ENCODE assay signal across 23 cellular contexts in genomic region chr12:1540690-1541089, GRCh38. TPM values are rescaled to one million over a fixed set of nuclear protein-coding genes. Genes with fewer than 3 reads are reported as not detected.
A peak's percentile ranks its signal among the peaks of the same experiment; 100 is the strongest.
DNase-seq lines count a peak whose midpoint lies in the region; ATAC-seq, FAIRE-seq and TF ChIP-seq lines count a peak whose summit lies in the region.
"Had no signal": no experiment of that assay in that cellular context is flagged by ENCODE, and none has a peak within 500 bp of the region (broad histone marks: within the 10 kb centered on the region; RNA-seq: fewer than 3 reads in every experiment).

No MANE protein-coding gene starts in this region.

- no peak overlapping the region for H3K27ac Mint-ChIP-seq in Calu3 (ENCODE audit: unreplicated experiment)
- H3K27ac Mint-ChIP-seq in activated naive CD4-positive, alpha-beta T cell treated with anti-CD3 and anti-CD28 coated beads, Interleukin-2, amount 10 ng/mL, durations not matched to agents 7 days and 5 days, result no peak overlapping the region
- no peak overlapping the region for H3K27ac Mint-ChIP-seq in activated CD8-positive, alpha-beta memory T cell treated with anti-CD3 and anti-CD28 coated beads, Interleukin-2, amount 10 ng/mL, durations not matched to agents 7 days and 5 days
- H3K27ac Mint-ChIP-seq: activated CD4-positive, alpha-beta T cell treated with anti-CD3 and anti-CD28 coated beads, Interleukin-2, amount 10 ng/mL, durations not matched to agents 7 days and 5 days; memory B cell; naive B cell; T-helper 17 cell had no signal

- WGBS in IMR-90 (ENCODE audit: extremely low coverage in 2 of 2, insufficient read length in 1 of 2), 2 experiments, result 100% methylated on average over 1 of the region's 6 CpGs; no CpG with 5 or more reads in 1 of the 2 experiments

- 0 out of 2 replicates have a peak overlapping the region, but pooled peaks have one; percentile 3 for H3K23ac ChIP-seq in IMR-90 (ENCODE audit: low read depth, low read length)

- no peak overlapping the region for H3K4me3 ChIP-seq in IMR-90 (ENCODE audit: insufficient read depth, low read depth, low read length)
- peak overlapping the region in 1 of 3 experiments; percentile 19 for H3K4me3 ChIP-seq in keratinocyte (ENCODE audit: control insufficient read depth in 2 of 3, extremely low read depth in 1 of 3, insufficient read depth in 2 of 3, low read depth in 1 of 3, low read length in 3 of 3)
- H3K4me3 ChIP-seq: BLaER1 treated with 17β-estradiol and CSF1 and Interleukin-3, amounts not matched to agents 10 nM and 100 nM; right atrium auricular region had no signal

- H3K36me3 Mint-ChIP-seq in Calu3 (ENCODE audit: insufficient read depth, unreplicated experiment), result no peaks in the 10 kb centered on the region
- H3K36me3 Mint-ChIP-seq in activated naive CD4-positive, alpha-beta T cell treated with anti-CD3 and anti-CD28 coated beads, Interleukin-2, amount 10 ng/mL, durations not matched to agents 7 days and 5 days, result no peaks in the 10 kb centered on the region
- H3K36me3 Mint-ChIP-seq in activated CD8-positive, alpha-beta memory T cell treated with anti-CD3 and anti-CD28 coated beads, Interleukin-2, amount 10 ng/mL, durations not matched to agents 7 days and 5 days, result no peaks in the 10 kb centered on the region
- H3K36me3 Mint-ChIP-seq: memory B cell, naive B cell had no signal

- TF ChIP-seq CTCF in Calu3 (IDR thresholded peaks at IDR 0.05; ENCODE audit: unreplicated experiment) (no peak), IMR-90 (conservative IDR thresholded peaks at IDR 0.05; ENCODE audit: low read depth, low read length) (no peak), keratinocyte (optimal IDR thresholded peaks at IDR 0.05 in 1 of 3, IDR thresholded peaks at IDR 0.05 in 1 of 3, conservative IDR thresholded peaks at IDR 0.05 in 1 of 3; ENCODE audit: extremely low read depth in 1 of 3, insufficient read depth in 2 of 3, low read length in 3 of 3) (no peak)

- in situ Hi-C loops in IMR-90 (cut with MboI; ENCODE audit: low sequenced_read_pairs), result no loop called here

- no peak overlapping the region for H3K27ac ChIP-seq in IMR-90 (ENCODE audit: insufficient read depth, low read length)
- no peak overlapping the region for H3K27ac ChIP-seq in keratinocyte (ENCODE audit: control insufficient read depth, insufficient read depth, low read length)
- H3K27ac ChIP-seq: BLaER1 treated with 17β-estradiol and CSF1 and Interleukin-3, amounts not matched to agents 10 nM and 100 nM; right atrium auricular region had no signal

- dilution Hi-C loops in IMR-90 (cut with HindIII; ENCODE audit: low sequenced_read_pairs, unreplicated experiment), result no loop called here
- dilution Hi-C loops in keratinocyte (cut with MboI; ENCODE audit: extremely low pct_ligation_motif_present, low sequenced_read_pairs), result no loop called here

- no peaks in the 10 kb centered on the region for H3K36me3 ChIP-seq in IMR-90 (ENCODE audit: control insufficient read depth, insufficient read depth, low read length)
- no peaks in the 10 kb centered on the region for H3K36me3 ChIP-seq in keratinocyte (ENCODE audit: control insufficient read depth in 2 of 2, extremely low read depth in 1 of 2, insufficient read depth in 2 of 2, low read length in 2 of 2)
- H3K36me3 ChIP-seq: BLaER1 treated with 17β-estradiol and CSF1 and Interleukin-3, amounts not matched to agents 10 nM and 100 nM; right atrium auricular region had no signal

- H3K18ac ChIP-seq in IMR-90 (ENCODE audit: low read depth, low read length), result no peak overlapping the region

- H3K4me2 ChIP-seq in IMR-90 (ENCODE audit: low read depth, low read length) (no peak overlapping the region), keratinocyte (ENCODE audit: control insufficient read depth, extremely low read depth, insufficient read depth, low read depth, low read length) (peak overlapping the region; percentile 45)

- H4K91ac ChIP-seq in IMR-90 (ENCODE audit: insufficient read depth, low read depth, low read length), result no peak overlapping the region

- no peak overlapping the region for H3K56ac ChIP-seq in IMR-90 (ENCODE audit: extremely low read depth, insufficient read depth, low read length)

- H3K4me1 ChIP-seq in IMR-90 (ENCODE audit: control insufficient read depth, insufficient read depth, low read length) (peaks cover 13% of the 10 kb centered on the region), keratinocyte (ENCODE audit: control insufficient read depth, extremely low read depth, insufficient read depth, low read length) (peaks cover 19% of the 10 kb centered on the region)
- H3K4me1 ChIP-seq: right atrium auricular region had no signal

- no peak overlapping the region for H4K8ac ChIP-seq in IMR-90 (ENCODE audit: low read depth in 2 of 2, low read length in 2 of 2)

- ATAC-seq in IMR-90 (ENCODE audit: low read depth) (no peak), SK-N-SH treated with all-trans-retinoic acid at 6 μM for 48 hours (peak; percentile 48), HG02885 (IDR thresholded peaks at IDR 0.05; ENCODE audit: poor library complexity, unreplicated experiment) (no peak)
- ATAC-seq in activated CD8-positive, alpha-beta memory T cell treated with anti-CD3 and anti-CD28 coated beads, Interleukin-2, amount 10 ng/mL, durations not matched to agents 7 days and 5 days, result no peak
- ATAC-seq: T-helper 17 cell had no signal

- no peak overlapping the region for H2AFZ ChIP-seq in IMR-90 (replicated peaks; ENCODE audit: low read length, poor library complexity)
- no peak overlapping the region for H2AFZ ChIP-seq in keratinocyte (ENCODE audit: control insufficient read depth, low read length)

- peaks cover 77% of the 10 kb centered on the region for H3K79me2 ChIP-seq in keratinocyte (ENCODE audit: control insufficient read depth, insufficient read depth, low read length)

- CTCF ChIA-PET in Calu3 (lab: Charles Lee), result interaction anchor here (0.5 to 1.5 kb wide), 2 partner anchors 82 to 423 kb away, joined by 3 to 7 read pairs; no protein-coding TSS in a partner anchor
- CTCF ChIA-PET in IMR-90 (lab: Yijun Ruan, JAX), result no interaction called here
- CTCF ChIA-PET in activated naive CD4-positive, alpha-beta T cell treated with anti-CD3 and anti-CD28 coated beads, Interleukin-2, amount 10 ng/mL, durations not matched to agents 7 days and 5 days (lab: Charles Lee), result interaction anchor here (2.4 kb wide), 1 partner anchor 422 kb away, joined by 5 read pairs; no protein-coding TSS in a partner anchor
- CTCF ChIA-PET in activated CD8-positive, alpha-beta memory T cell treated with anti-CD3 and anti-CD28 coated beads, Interleukin-2, amount 10 ng/mL, durations not matched to agents 7 days and 5 days (lab: Charles Lee), result interaction anchor here (2.1 kb wide), 1 partner anchor 422 kb away, joined by 6 read pairs; no protein-coding TSS in a partner anchor

- no peak overlapping the region for H2BK5ac ChIP-seq in IMR-90 (ENCODE audit: low read depth, low read length, poor library complexity, severe bottlenecking)

- H3K9me3 Mint-ChIP-seq in Calu3 (ENCODE audit: low read depth, unreplicated experiment), result no peaks in the 10 kb centered on the region
- H3K9me3 Mint-ChIP-seq in activated naive CD4-positive, alpha-beta T cell treated with anti-CD3 and anti-CD28 coated beads, Interleukin-2, amount 10 ng/mL, durations not matched to agents 7 days and 5 days, result no peaks in the 10 kb centered on the region
- H3K9me3 Mint-ChIP-seq in activated CD8-positive, alpha-beta memory T cell treated with anti-CD3 and anti-CD28 coated beads, Interleukin-2, amount 10 ng/mL, durations not matched to agents 7 days and 5 days (ENCODE audit: low read depth), result no peaks in the 10 kb centered on the region
- H3K9me3 Mint-ChIP-seq: activated CD4-positive, alpha-beta T cell treated with anti-CD3 and anti-CD28 coated beads, Interleukin-2, amount 10 ng/mL, durations not matched to agents 7 days and 5 days had no signal

- H3K4ac ChIP-seq in IMR-90 (ENCODE audit: low read depth, low read length), result no peak overlapping the region

- DNase-seq in Calu3 (peak; percentile 32), IMR-90 (peak; percentile 62), keratinocyte (ENCODE audit: low read depth, low spot score) (peak; percentile 45)
- no peak for DNase-seq in activated naive CD4-positive, alpha-beta T cell treated with anti-CD3 and anti-CD28 coated beads, Interleukin-2, amount 10 ng/mL, durations not matched to agents 7 days and 5 days
- no peak for DNase-seq in activated CD8-positive, alpha-beta memory T cell treated with anti-CD3 and anti-CD28 coated beads, Interleukin-2, amount 10 ng/mL, durations not matched to agents 7 days and 5 days
- no peak for DNase-seq in stimulated activated naive CD4-positive, alpha-beta T cell (lab: John Stamatoyannopoulos, UW)
- DNase-seq: ACHN; activated CD4-positive, alpha-beta T cell treated with anti-CD3 and anti-CD28 coated beads, Interleukin-2, amount 10 ng/mL, durations not matched to agents 7 days and 5 days; cortex of kidney; GDM1; naive B cell; NCI-H1105 treated with DMSO at 0.1 percent for 48 hours; NCI-H2107; NCI-H510A; occipital lobe; T-helper 17 cell had no signal

- H3K4me3 Mint-ChIP-seq in Calu3 (ENCODE audit: low read depth, unreplicated experiment), result no peak overlapping the region
- H3K4me3 Mint-ChIP-seq in activated naive CD4-positive, alpha-beta T cell treated with anti-CD3 and anti-CD28 coated beads, Interleukin-2, amount 10 ng/mL, durations not matched to agents 7 days and 5 days, result no peak overlapping the region
- no peak overlapping the region for H3K4me3 Mint-ChIP-seq in activated CD8-positive, alpha-beta memory T cell treated with anti-CD3 and anti-CD28 coated beads, Interleukin-2, amount 10 ng/mL, durations not matched to agents 7 days and 5 days
- H3K4me3 Mint-ChIP-seq: activated CD4-positive, alpha-beta T cell treated with anti-CD3 and anti-CD28 coated beads, Interleukin-2, amount 10 ng/mL, durations not matched to agents 7 days and 5 days; memory B cell; naive B cell; T-helper 17 cell had no signal

- H4K5ac ChIP-seq in IMR-90 (ENCODE audit: low read depth, low read length), result no peak overlapping the region

- peak; percentile 89 for FAIRE-seq in keratinocyte (lab: Jason Lieb, UNC)
- FAIRE-seq: D721Med, islet of Langerhans had no signal

- TF ChIP-seq RAD21 in IMR-90 (IDR thresholded peaks at IDR 0.05; ENCODE audit: low read length), result no peak

- no peak overlapping the region for H2AK9ac ChIP-seq in IMR-90 (replicated peaks; ENCODE audit: low read depth, low read length, poor library complexity)

- H2AK5ac ChIP-seq in IMR-90 (ENCODE audit: low read depth, low read length), result no peak overlapping the region

- POLR2A ChIA-PET in IMR-90 (lab: Charles Lee; ENCODE audit: unreplicated experiment), result no interaction called here

- no TSS peak for BruUV-seq in Calu3 (replicated peaks; lab: Mats Ljungman, UMichigan)
- BruUV-seq in IMR-90 (replicated peaks; lab: Mats Ljungman, UMichigan), result no TSS peak

- peaks cover 28% of the 10 kb centered on the region for H3K27me3 Mint-ChIP-seq in Calu3 (ENCODE audit: unreplicated experiment)
- peaks cover 62% of the 10 kb centered on the region for H3K27me3 Mint-ChIP-seq in activated naive CD4-positive, alpha-beta T cell treated with anti-CD3 and anti-CD28 coated beads, Interleukin-2, amount 10 ng/mL, durations not matched to agents 7 days and 5 days
- peaks cover 85% of the 10 kb centered on the region for H3K27me3 Mint-ChIP-seq in activated CD8-positive, alpha-beta memory T cell treated with anti-CD3 and anti-CD28 coated beads, Interleukin-2, amount 10 ng/mL, durations not matched to agents 7 days and 5 days

- H2BK120ac ChIP-seq in IMR-90 (ENCODE audit: low read depth, low read length), result no peak overlapping the region

- H3K14ac ChIP-seq in IMR-90 (replicated peaks; ENCODE audit: low read depth, low read length), result peak overlapping the region; percentile 63; the same call in 1 of the 2 replicates

- peaks cover 22 to 89% of the 10 kb centered on the region in 2 experiments; a peak in 3 of 4 replicates for H3K79me1 ChIP-seq in IMR-90 (ENCODE audit: low read depth in 1 of 2, low read length in 2 of 2)

- H4K20me1 ChIP-seq in IMR-90 (ENCODE audit: insufficient read depth, low read length) (peaks cover 78% of the 10 kb centered on the region), keratinocyte (ENCODE audit: control insufficient read depth, extremely low read depth, insufficient read depth, low read length) (peaks cover 8% of the 10 kb centered on the region)

- intact Hi-C loops in Calu3 (cut with micrococcal nuclease; ENCODE audit: unreplicated experiment) (loop anchor here (10.0 kb wide), 1 partner anchor 196 kb away; no protein-coding TSS in a partner anchor), IMR-90 (cut with micrococcal nuclease) (no loop called here)

- H3K4me1 Mint-ChIP-seq in Calu3 (ENCODE audit: low read depth, unreplicated experiment), result peaks cover 13% of the 10 kb centered on the region
- no peaks in the 10 kb centered on the region for H3K4me1 Mint-ChIP-seq in activated naive CD4-positive, alpha-beta T cell treated with anti-CD3 and anti-CD28 coated beads, Interleukin-2, amount 10 ng/mL, durations not matched to agents 7 days and 5 days
- no peaks in the 10 kb centered on the region for H3K4me1 Mint-ChIP-seq in activated CD8-positive, alpha-beta memory T cell treated with anti-CD3 and anti-CD28 coated beads, Interleukin-2, amount 10 ng/mL, durations not matched to agents 7 days and 5 days
- H3K4me1 Mint-ChIP-seq: activated CD4-positive, alpha-beta T cell treated with anti-CD3 and anti-CD28 coated beads, Interleukin-2, amount 10 ng/mL, durations not matched to agents 7 days and 5 days; memory B cell; naive B cell had no signal

- peaks cover 38% of the 10 kb centered on the region for H3K9me1 ChIP-seq in IMR-90 (ENCODE audit: insufficient read depth, low read length)
- no peaks in the 10 kb centered on the region for H3K9me1 ChIP-seq in keratinocyte (ENCODE audit: control insufficient read depth, extremely low read depth, insufficient read depth, low read length)

- H3K9ac ChIP-seq in IMR-90 (ENCODE audit: low read depth, low read length) (no peak overlapping the region), keratinocyte (ENCODE audit: control insufficient read depth, extremely low read depth, insufficient read depth, low read length) (no peak overlapping the region)
- H3K9ac ChIP-seq: BLaER1 treated with 17β-estradiol and CSF1 and Interleukin-3, amounts not matched to agents 10 nM and 100 nM had no signal

- no peak overlapping the region for H2BK20ac ChIP-seq in IMR-90 (ENCODE audit: low read depth, low read length)

- no peak for TF ChIP-seq POLR2A in IMR-90 (IDR thresholded peaks at IDR 0.05; ENCODE audit: low read depth, low read length)

- H3K9me3 ChIP-seq in IMR-90 (ENCODE audit: control insufficient read depth, insufficient read depth, low read length), result no peaks in the 10 kb centered on the region
- no peaks in the 10 kb centered on the region for H3K9me3 ChIP-seq in keratinocyte (ENCODE audit: control insufficient read depth, low read depth, low read length)
- H3K9me3 ChIP-seq: BLaER1 treated with 17β-estradiol and CSF1 and Interleukin-3, amounts not matched to agents 10 nM and 100 nM; right atrium auricular region had no signal

- no peak overlapping the region for H2BK15ac ChIP-seq in IMR-90 (ENCODE audit: low read depth, low read length)

- H3K27me3 ChIP-seq in IMR-90 (ENCODE audit: control insufficient read depth, insufficient read depth, low read length), result no peaks in the 10 kb centered on the region
- no peaks in the 10 kb centered on the region for H3K27me3 ChIP-seq in keratinocyte (ENCODE audit: control insufficient read depth, extremely low read depth, insufficient read depth, low read length)
- H3K27me3 ChIP-seq: right atrium auricular region had no signal

RNA-seq across cellular contexts. Expression of gene FBXL14, which starts 53.7 kb away (rescaled TPM):
- 19.4 and 20.1 TPM in 2 replicates for total RNA-seq in Calu3 (2022)
- 4.7 TPM in 2 replicates for total RNA-seq in IMR-90 (2012; rRNA removed)
- 7.3 and 8.8 TPM in 2 replicates for polyA plus RNA-seq in IMR-90 (2012; rRNA removed)
- 2.2 and 9.6 TPM in 2 replicates for polyA plus RNA-seq in IMR-90 (2012; cell fraction: cytosol; rRNA removed)
- polyA plus RNA-seq in IMR-90 (2012; cell fraction: nucleus; rRNA removed; ENCODE audit: low replicate concordance), result 2.8 and 5.8 TPM in 2 replicates
- polyA plus RNA-seq in keratinocyte, result 1.8 to 3.0 TPM (median 2.1 TPM) in 3 replicates
- 2.0 TPM for polyA plus RNA-seq in keratinocyte (2011; ENCODE audit: low read depth)
- 1.4 and 2.4 TPM in 2 replicates for polyA plus RNA-seq in keratinocyte (2011; cell fraction: cytosol; rRNA removed)
- 1.6 and 1.7 TPM in 2 replicates for polyA plus RNA-seq in keratinocyte (2011; cell fraction: nucleus; rRNA removed)
- polyA plus RNA-seq in keratinocyte (2012; ENCODE audit: low replicate concordance), result 2.3 and 3.0 TPM in 2 replicates
- 3.6 to 8.7 TPM (median 4.6 TPM) in 3 replicates for polyA minus RNA-seq in keratinocyte
- 7.9 TPM for polyA minus RNA-seq in keratinocyte (2011; cell fraction: cytosol; rRNA and poly(A)+ RNA removed)
- 2.3 and 2.6 TPM in 2 replicates for polyA minus RNA-seq in keratinocyte (2011; cell fraction: nucleus; rRNA and poly(A)+ RNA removed)
- total RNA-seq in activated CD8-positive, alpha-beta memory T cell treated with anti-CD3 and anti-CD28 coated beads, Interleukin-2, amount 10 ng/mL, durations not matched to agents 7 days and 5 days, result 10 to 100 TPM; 28.2 to 33.4 TPM

Comparison
In these comparisons a context has a peak if more than half of its experiments do, and no peak if none do; other contexts are left out.
1. DNase-seq: peak in Calu3 (single experiment), IMR-90 (single experiment) and keratinocyte (single experiment); none in activated naive CD4-positive, alpha-beta T cell treated with anti-CD3 and anti-CD28 coated beads, Interleukin-2, amount 10 ng/mL, durations not matched to agents 7 days and 5 days (single experiment), activated CD8-positive, alpha-beta memory T cell treated with anti-CD3 and anti-CD28 coated beads, Interleukin-2, amount 10 ng/mL, durations not matched to agents 7 days and 5 days (single experiment) and stimulated activated naive CD4-positive, alpha-beta T cell (0 of 6).